ENCODE assay signal across 1 cellular context in the genomic region with DNA sequence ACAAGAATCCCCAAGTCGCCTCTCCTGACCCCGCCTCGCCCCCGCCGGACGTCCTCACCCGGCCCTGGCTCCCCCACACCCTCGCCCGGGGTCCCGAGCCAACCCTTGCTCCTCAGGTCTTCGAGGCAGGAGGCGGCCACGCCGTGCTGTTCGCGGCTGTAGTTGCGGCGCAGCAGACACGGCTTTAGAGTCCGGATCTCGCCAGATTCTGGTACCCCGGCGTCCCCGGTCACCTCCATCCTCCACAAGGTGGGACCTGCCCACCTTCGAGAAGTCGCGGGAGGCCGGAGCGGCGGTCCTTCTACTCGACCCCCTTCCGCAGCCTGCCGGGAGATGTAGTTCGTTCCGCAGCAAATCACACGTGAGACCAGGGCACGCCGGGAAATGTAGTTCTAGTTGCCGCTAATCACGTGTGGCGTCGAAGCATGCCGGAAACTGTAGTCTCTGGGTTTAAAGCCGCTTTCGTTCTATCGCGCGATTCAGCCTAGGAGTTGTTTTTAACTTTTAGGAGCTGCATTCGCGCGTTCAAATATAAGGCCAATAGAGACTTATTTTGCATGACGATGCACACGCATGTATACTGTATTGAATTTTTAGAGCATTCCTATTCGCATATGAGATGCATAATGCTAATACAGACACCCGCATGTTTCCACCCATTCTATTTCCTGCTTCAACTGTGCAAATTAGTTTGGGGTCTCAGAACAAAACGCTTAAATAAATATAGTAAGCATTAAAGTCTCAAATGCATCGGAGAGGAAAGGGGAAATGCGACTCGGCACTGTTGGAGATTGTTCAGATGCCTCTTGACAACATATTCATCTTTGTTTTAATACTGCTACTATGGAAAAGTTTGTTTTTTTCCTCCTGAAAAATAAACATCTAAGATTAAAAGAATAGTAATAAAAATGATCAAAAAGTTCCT.
TF ChIP-seq lines count a peak whose summit lies in the region.

A gene with protein sequence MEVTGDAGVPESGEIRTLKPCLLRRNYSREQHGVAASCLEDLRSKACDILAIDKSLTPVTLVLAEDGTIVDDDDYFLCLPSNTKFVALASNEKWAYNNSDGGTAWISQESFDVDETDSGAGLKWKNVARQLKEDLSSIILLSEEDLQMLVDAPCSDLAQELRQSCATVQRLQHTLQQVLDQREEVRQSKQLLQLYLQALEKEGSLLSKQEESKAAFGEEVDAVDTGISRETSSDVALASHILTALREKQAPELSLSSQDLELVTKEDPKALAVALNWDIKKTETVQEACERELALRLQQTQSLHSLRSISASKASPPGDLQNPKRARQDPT (minus strand): TSS at position 310 of the 925 bp plus-strand sequence. CDS start 71 bp downstream, at position 239.

TF ChIP-seq in K562, 482 proteins besides CTCF, POLR2A, EP300 and RAD21 (continued from another document and continues in another):
- TF ChIP-seq, protein P1, sequence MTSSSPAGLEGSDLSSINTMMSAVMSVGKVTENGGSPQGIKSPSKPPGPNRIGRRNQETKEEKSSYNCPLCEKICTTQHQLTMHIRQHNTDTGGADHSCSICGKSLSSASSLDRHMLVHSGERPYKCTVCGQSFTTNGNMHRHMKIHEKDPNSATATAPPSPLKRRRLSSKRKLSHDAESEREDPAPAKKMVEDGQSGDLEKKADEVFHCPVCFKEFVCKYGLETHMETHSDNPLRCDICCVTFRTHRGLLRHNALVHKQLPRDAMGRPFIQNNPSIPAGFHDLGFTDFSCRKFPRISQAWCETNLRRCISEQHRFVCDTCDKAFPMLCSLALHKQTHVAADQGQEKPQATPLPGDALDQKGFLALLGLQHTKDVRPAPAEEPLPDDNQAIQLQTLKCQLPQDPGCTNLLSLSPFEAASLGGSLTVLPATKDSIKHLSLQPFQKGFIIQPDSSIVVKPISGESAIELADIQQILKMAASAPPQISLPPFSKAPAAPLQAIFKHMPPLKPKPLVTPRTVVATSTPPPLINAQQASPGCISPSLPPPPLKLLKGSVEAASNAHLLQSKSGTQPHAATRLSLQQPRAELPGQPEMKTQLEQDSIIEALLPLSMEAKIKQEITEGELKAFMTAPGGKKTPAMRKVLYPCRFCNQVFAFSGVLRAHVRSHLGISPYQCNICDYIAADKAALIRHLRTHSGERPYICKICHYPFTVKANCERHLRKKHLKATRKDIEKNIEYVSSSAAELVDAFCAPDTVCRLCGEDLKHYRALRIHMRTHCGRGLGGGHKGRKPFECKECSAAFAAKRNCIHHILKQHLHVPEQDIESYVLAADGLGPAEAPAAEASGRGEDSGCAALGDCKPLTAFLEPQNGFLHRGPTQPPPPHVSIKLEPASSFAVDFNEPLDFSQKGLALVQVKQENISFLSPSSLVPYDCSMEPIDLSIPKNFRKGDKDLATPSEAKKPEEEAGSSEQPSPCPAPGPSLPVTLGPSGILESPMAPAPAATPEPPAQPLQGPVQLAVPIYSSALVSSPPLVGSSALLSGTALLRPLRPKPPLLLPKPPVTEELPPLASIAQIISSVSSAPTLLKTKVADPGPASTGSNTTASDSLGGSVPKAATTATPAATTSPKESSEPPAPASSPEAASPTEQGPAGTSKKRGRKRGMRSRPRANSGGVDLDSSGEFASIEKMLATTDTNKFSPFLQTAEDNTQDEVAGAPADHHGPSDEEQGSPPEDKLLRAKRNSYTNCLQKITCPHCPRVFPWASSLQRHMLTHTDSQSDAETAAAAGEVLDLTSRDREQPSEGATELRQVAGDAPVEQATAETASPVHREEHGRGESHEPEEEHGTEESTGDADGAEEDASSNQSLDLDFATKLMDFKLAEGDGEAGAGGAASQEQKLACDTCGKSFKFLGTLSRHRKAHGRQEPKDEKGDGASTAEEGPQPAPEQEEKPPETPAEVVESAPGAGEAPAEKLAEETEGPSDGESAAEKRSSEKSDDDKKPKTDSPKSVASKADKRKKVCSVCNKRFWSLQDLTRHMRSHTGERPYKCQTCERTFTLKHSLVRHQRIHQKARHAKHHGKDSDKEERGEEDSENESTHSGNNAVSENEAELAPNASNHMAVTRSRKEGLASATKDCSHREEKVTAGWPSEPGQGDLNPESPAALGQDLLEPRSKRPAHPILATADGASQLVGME (CRISPR knock-in tag; IDR thresholded peaks at IDR 0.05) = peak; percentile 90
- TF ChIP-seq ZNF583 (CRISPR knock-in tag; IDR thresholded peaks at IDR 0.05) (peak; percentile 88), SIX5 (IDR thresholded peaks at IDR 0.05; ENCODE audit: borderline replicate concordance in 1 of 2, insufficient read depth in 1 of 2, low read depth in 1 of 2, low read length in 2 of 2) (peak; percentile 99), GATAD2A (IDR thresholded peaks at IDR 0.05) (peak; percentile 86; the same call in 1 of the 2 replicates), HDAC8 (tag; IDR thresholded peaks at IDR 0.05) (peak; percentile 75), HNRNPUL1 (IDR thresholded peaks at IDR 0.05; ENCODE audit: low read length) (no peak), ZC3H4 (CRISPR knock-in tag; IDR thresholded peaks at IDR 0.05; ENCODE audit: borderline replicate concordance) (no peak), POLR3A (IDR thresholded peaks at IDR 0.05; ENCODE audit: borderline replicate concordance, extremely low read depth, insufficient read depth, insufficient read length) (no peak), ZNF75A (CRISPR knock-in tag; IDR thresholded peaks at IDR 0.05) (no peak), SRSF1 (IDR thresholded peaks at IDR 0.05; ENCODE audit: low read depth, low read length) (no peak), NR2F6 (CRISPR knock-in tag; IDR thresholded peaks at IDR 0.05) (peak; percentile 39; the same call in 1 of the 2 replicates), PRMT5 (CRISPR knock-in tag; IDR thresholded peaks at IDR 0.05) (no peak), IFI16 (CRISPR knock-in tag; IDR thresholded peaks at IDR 0.05) (no peak), FOXP1 (CRISPR knock-in tag; IDR thresholded peaks at IDR 0.05) (no peak; the same call in 1 of the 2 replicates), ELF2 (CRISPR knock-in tag; IDR thresholded peaks at IDR 0.05) (peak; percentile 51), FOXA3 (CRISPR knock-in tag; conservative IDR thresholded peaks at IDR 0.05 in 1 of 2, IDR thresholded peaks at IDR 0.05 in 1 of 2) (no peak), NR4A1 (CRISPR knock-in tag; IDR thresholded peaks at IDR 0.05) (no peak), NR4A1 (tag; IDR thresholded peaks at IDR 0.05) (peak; percentile 78), TCF7L2 (IDR thresholded peaks at IDR 0.05; ENCODE audit: low read depth, low read length) (no peak), FOSL1 (tag; conservative IDR thresholded peaks at IDR 0.05) (peak; percentile 56; the same call in 1 of the 2 replicates), HDAC3 (IDR thresholded peaks at IDR 0.05; ENCODE audit: borderline replicate concordance, partially characterized antibody) (no peak), CXXC5 (CRISPR knock-in tag; IDR thresholded peaks at IDR 0.05) (peak; percentile 97)
- TF ChIP-seq, protein P2, sequence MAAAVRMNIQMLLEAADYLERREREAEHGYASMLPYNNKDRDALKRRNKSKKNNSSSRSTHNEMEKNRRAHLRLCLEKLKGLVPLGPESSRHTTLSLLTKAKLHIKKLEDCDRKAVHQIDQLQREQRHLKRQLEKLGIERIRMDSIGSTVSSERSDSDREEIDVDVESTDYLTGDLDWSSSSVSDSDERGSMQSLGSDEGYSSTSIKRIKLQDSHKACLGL (CRISPR knock-in tag; IDR thresholded peaks at IDR 0.05; ENCODE audit: borderline replicate concordance, poor library complexity, severe bottlenecking) = peak; percentile 81
- TF ChIP-seq, protein P3, sequence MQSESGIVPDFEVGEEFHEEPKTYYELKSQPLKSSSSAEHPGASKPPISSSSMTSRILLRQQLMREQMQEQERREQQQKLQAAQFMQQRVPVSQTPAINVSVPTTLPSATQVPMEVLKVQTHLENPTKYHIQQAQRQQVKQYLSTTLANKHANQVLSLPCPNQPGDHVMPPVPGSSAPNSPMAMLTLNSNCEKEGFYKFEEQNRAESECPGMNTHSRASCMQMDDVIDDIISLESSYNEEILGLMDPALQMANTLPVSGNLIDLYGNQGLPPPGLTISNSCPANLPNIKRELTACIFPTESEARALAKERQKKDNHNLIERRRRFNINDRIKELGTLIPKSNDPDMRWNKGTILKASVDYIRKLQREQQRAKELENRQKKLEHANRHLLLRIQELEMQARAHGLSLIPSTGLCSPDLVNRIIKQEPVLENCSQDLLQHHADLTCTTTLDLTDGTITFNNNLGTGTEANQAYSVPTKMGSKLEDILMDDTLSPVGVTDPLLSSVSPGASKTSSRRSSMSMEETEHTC (IDR thresholded peaks at IDR 0.05) = peak; percentile 99
- TF ChIP-seq, protein P4, sequence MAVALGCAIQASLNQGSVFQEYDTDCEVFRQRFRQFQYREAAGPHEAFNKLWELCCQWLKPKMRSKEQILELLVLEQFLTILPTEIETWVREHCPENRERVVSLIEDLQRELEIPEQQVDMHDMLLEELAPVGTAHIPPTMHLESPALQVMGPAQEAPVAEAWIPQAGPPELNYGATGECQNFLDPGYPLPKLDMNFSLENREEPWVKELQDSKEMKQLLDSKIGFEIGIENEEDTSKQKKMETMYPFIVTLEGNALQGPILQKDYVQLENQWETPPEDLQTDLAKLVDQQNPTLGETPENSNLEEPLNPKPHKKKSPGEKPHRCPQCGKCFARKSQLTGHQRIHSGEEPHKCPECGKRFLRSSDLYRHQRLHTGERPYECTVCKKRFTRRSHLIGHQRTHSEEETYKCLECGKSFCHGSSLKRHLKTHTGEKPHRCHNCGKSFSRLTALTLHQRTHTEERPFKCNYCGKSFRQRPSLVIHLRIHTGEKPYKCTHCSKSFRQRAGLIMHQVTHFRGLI (CRISPR knock-in tag; IDR thresholded peaks at IDR 0.05) = peak; percentile 67; the same call in 1 of the 2 replicates
- TF ChIP-seq, protein P5, sequence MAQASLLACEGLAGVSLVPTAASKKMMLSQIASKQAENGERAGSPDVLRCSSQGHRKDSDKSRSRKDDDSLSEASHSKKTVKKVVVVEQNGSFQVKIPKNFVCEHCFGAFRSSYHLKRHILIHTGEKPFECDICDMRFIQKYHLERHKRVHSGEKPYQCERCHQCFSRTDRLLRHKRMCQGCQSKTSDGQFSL (CRISPR knock-in tag; IDR thresholded peaks at IDR 0.05) = peak; percentile 87
- TF ChIP-seq, protein P5 (tag; IDR thresholded peaks at IDR 0.05) = peak in 1 of 2 experiments; percentile 32; a peak in 1 of 4 replicates
- TF ChIP-seq, protein P6, sequence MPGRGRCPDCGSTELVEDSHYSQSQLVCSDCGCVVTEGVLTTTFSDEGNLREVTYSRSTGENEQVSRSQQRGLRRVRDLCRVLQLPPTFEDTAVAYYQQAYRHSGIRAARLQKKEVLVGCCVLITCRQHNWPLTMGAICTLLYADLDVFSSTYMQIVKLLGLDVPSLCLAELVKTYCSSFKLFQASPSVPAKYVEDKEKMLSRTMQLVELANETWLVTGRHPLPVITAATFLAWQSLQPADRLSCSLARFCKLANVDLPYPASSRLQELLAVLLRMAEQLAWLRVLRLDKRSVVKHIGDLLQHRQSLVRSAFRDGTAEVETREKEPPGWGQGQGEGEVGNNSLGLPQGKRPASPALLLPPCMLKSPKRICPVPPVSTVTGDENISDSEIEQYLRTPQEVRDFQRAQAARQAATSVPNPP (IDR thresholded peaks at IDR 0.05; ENCODE audit: borderline replicate concordance, insufficient read depth, insufficient read length) = no peak
- TF ChIP-seq, protein P7, sequence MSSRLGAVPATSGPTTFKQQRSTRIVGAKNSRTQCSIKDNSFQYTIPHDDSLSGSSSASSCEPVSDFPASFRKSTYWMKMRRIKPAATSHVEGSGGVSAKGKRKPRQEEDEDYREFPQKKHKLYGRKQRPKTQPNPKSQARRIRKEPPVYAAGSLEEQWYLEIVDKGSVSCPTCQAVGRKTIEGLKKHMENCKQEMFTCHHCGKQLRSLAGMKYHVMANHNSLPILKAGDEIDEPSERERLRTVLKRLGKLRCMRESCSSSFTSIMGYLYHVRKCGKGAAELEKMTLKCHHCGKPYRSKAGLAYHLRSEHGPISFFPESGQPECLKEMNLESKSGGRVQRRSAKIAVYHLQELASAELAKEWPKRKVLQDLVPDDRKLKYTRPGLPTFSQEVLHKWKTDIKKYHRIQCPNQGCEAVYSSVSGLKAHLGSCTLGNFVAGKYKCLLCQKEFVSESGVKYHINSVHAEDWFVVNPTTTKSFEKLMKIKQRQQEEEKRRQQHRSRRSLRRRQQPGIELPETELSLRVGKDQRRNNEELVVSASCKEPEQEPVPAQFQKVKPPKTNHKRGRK (tag; IDR thresholded peaks at IDR 0.05) = no peak
- TF ChIP-seq, protein P8, sequence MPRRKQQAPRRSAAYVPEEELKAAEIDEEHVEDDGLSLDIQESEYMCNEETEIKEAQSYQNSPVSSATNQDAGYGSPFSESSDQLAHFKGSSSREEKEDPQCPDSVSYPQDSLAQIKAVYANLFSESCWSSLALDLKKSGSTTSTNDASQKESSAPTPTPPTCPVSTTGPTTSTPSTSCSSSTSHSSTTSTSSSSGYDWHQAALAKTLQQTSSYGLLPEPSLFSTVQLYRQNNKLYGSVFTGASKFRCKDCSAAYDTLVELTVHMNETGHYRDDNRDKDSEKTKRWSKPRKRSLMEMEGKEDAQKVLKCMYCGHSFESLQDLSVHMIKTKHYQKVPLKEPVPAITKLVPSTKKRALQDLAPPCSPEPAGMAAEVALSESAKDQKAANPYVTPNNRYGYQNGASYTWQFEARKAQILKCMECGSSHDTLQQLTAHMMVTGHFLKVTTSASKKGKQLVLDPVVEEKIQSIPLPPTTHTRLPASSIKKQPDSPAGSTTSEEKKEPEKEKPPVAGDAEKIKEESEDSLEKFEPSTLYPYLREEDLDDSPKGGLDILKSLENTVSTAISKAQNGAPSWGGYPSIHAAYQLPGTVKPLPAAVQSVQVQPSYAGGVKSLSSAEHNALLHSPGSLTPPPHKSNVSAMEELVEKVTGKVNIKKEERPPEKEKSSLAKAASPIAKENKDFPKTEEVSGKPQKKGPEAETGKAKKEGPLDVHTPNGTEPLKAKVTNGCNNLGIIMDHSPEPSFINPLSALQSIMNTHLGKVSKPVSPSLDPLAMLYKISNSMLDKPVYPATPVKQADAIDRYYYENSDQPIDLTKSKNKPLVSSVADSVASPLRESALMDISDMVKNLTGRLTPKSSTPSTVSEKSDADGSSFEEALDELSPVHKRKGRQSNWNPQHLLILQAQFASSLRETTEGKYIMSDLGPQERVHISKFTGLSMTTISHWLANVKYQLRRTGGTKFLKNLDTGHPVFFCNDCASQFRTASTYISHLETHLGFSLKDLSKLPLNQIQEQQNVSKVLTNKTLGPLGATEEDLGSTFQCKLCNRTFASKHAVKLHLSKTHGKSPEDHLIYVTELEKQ (CRISPR knock-in tag; IDR thresholded peaks at IDR 0.05) = 0 out of 2 replicates have a peak, but pooled peaks have one; percentile 22
- TF ChIP-seq, protein P9, sequence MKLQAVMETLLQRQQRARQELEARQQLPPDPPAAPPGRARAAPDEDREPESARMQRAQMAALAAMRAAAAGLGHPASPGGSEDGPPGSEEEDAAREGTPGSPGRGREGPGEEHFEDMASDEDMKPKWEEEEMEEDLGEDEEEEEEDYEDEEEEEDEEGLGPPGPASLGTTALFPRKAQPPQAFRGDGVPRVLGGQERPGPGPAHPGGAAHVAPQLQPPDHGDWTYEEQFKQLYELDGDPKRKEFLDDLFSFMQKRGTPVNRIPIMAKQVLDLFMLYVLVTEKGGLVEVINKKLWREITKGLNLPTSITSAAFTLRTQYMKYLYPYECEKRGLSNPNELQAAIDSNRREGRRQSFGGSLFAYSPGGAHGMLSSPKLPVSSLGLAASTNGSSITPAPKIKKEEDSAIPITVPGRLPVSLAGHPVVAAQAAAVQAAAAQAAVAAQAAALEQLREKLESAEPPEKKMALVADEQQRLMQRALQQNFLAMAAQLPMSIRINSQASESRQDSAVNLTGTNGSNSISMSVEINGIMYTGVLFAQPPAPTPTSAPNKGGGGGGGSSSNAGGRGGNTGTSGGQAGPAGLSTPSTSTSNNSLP (IDR thresholded peaks at IDR 0.05; ENCODE audit: borderline replicate concordance, low read depth, low read length) = no peak
